Comparison of ENCODE assay signal across 8 cellular contexts in genomic region chr5:138503487-138504270, GRCh38. TPM values are rescaled to one million over a fixed set of nuclear protein-coding genes. Genes with fewer than 3 reads are reported as not detected.
DNase-seq lines count a peak whose midpoint lies in the region; ATAC-seq, FAIRE-seq and TF ChIP-seq lines count a peak whose summit lies in the region.

No MANE protein-coding gene starts in this region.

- no peak overlapping the region for H3K27ac Mint-ChIP-seq in activated CD4-positive, alpha-beta memory T cell treated with anti-CD3 and anti-CD28 coated beads for 36 hours
- H3K27ac Mint-ChIP-seq in neural progenitor cell, result no peak overlapping the region
- H3K27ac Mint-ChIP-seq in T-helper 2 cell treated with Interferon-gamma antibody and Interleukin-4, amounts not matched to agents 5 μg/mL and 100 μg/mL, for 36 hours, result no peak overlapping the region

- CTCF ChIA-PET in BJ (lab: Yijun Ruan, JAX), result interaction anchor here (0.5 to 7.1 kb wide), 25 partner anchors 9 to 330 kb away, joined by 3 to 123 read pairs (median 4); partner anchors contain the start of genes EGR1 and ETF1
- CTCF ChIA-PET in activated CD4-positive, alpha-beta memory T cell treated with anti-CD3 and anti-CD28 coated beads for 36 hours (lab: Charles Lee), result interaction anchor here (0.5 to 4.6 kb wide), 20 partner anchors 10 to 324 kb away, joined by 3 to 71 read pairs (median 4); partner anchors contain the start of genes EGR1, ETF1, KIF20A and REEP2

- H3K36me3 Mint-ChIP-seq in activated CD4-positive, alpha-beta memory T cell treated with anti-CD3 and anti-CD28 coated beads for 36 hours, result peaks cover 11% of the 10 kb centered on the region
- H3K36me3 Mint-ChIP-seq in neural progenitor cell, result peaks cover 5% of the 10 kb centered on the region
- H3K36me3 Mint-ChIP-seq in T-helper 2 cell treated with Interferon-gamma antibody and Interleukin-4, amounts not matched to agents 5 μg/mL and 100 μg/mL, for 36 hours (ENCODE audit: low read depth), result peaks cover 16% of the 10 kb centered on the region

- DNase-seq in BJ (ENCODE audit: low read depth) (no peak), GM12892 (ENCODE audit: insufficient read length) (no peak), NCI-H2107 treated with DMSO at 0.1 percent for 48 hours (lab: John Stamatoyannopoulos, UW; ENCODE audit: unreplicated experiment) (peak; percentile 25), foreskin keratinocyte (no peak), neural progenitor cell (ENCODE audit: low spot score) (peak; percentile 78)
- peak; percentile 39 for DNase-seq in activated CD4-positive, alpha-beta memory T cell treated with anti-CD3 and anti-CD28 coated beads for 36 hours
- no peak for DNase-seq in T-helper 2 cell treated with Interferon-gamma antibody and Interleukin-4, amounts not matched to agents 5 μg/mL and 100 μg/mL, for 36 hours (ENCODE audit: low spot score)

- no peak overlapping the region for H3K9ac ChIP-seq in neural progenitor cell

- H3K27ac ChIP-seq in foreskin keratinocyte (peak overlapping the region; percentile 5), neural progenitor cell (no peak overlapping the region)

- H3K9me3 Mint-ChIP-seq in activated CD4-positive, alpha-beta memory T cell treated with anti-CD3 and anti-CD28 coated beads for 36 hours, result no peaks in the 10 kb centered on the region
- no peaks in the 10 kb centered on the region for H3K9me3 Mint-ChIP-seq in neural progenitor cell
- no peaks in the 10 kb centered on the region for H3K9me3 Mint-ChIP-seq in T-helper 2 cell treated with Interferon-gamma antibody and Interleukin-4, amounts not matched to agents 5 μg/mL and 100 μg/mL, for 36 hours

- no peaks in the 10 kb centered on the region for H3K27me3 ChIP-seq in BJ (ENCODE audit: control insufficient read depth, insufficient read depth, low read length)
- H3K27me3 ChIP-seq in foreskin keratinocyte, result no peaks in the 10 kb centered on the region
- H3K27me3 ChIP-seq in neural progenitor cell, result no peaks in the 10 kb centered on the region

- H3K79me2 ChIP-seq in neural progenitor cell (ENCODE audit: low read depth), result no peaks in the 10 kb centered on the region

- FAIRE-seq in GM12892 (lab: Jason Lieb, UNC), result peak; percentile 67

- H2AFZ ChIP-seq in neural progenitor cell (replicated peaks), result no peak overlapping the region

- POLR2A ChIA-PET in BJ (lab: Charles Lee), result no interaction called here
- POLR2A ChIA-PET in activated CD4-positive, alpha-beta memory T cell treated with anti-CD3 and anti-CD28 coated beads for 36 hours (lab: Charles Lee), result interaction anchor here (0.7 to 1.0 kb wide), 2 partner anchors 38 to 193 kb away, joined by 3 to 4 read pairs; partner anchors contain the start of gene EGR1

- H3K4me2 ChIP-seq in neural progenitor cell, result no peak overlapping the region

- peaks cover 3% of the 10 kb centered on the region for H3K36me3 ChIP-seq in BJ (ENCODE audit: control insufficient read depth, insufficient read depth, low read length)
- no peaks in the 10 kb centered on the region for H3K36me3 ChIP-seq in neural progenitor cell

- no peak overlapping the region for H3K4me3 Mint-ChIP-seq in activated CD4-positive, alpha-beta memory T cell treated with anti-CD3 and anti-CD28 coated beads for 36 hours
- H3K4me3 Mint-ChIP-seq in neural progenitor cell, result peak overlapping the region; percentile 10
- H3K4me3 Mint-ChIP-seq in T-helper 2 cell treated with Interferon-gamma antibody and Interleukin-4, amounts not matched to agents 5 μg/mL and 100 μg/mL, for 36 hours, result no peak overlapping the region

- H4K20me1 ChIP-seq in neural progenitor cell (ENCODE audit: low read depth), result no peaks in the 10 kb centered on the region

- H3K4me3 ChIP-seq in BJ (ENCODE audit: low read depth, low read length) (no peak overlapping the region), neural progenitor cell (no peak overlapping the region)

- TF ChIP-seq CTCF in BJ (IDR thresholded peaks at IDR 0.05; ENCODE audit: insufficient read depth, low read depth, low read length) (peak; percentile 79), foreskin keratinocyte (conservative IDR thresholded peaks at IDR 0.05) (peak; percentile 90), neural progenitor cell (IDR thresholded peaks at IDR 0.05) (peak; percentile 70)

- intact Hi-C loops in activated CD4-positive, alpha-beta memory T cell treated with anti-CD3 and anti-CD28 coated beads for 36 hours (cut with micrococcal nuclease), result loop anchor here (1.0 kb wide), 3 partner anchors 39 to 323 kb away; no protein-coding TSS in a partner anchor

- H3K9me3 ChIP-seq in neural progenitor cell (ENCODE audit: low read depth), result no peaks in the 10 kb centered on the region

- H3K4me1 Mint-ChIP-seq in activated CD4-positive, alpha-beta memory T cell treated with anti-CD3 and anti-CD28 coated beads for 36 hours (ENCODE audit: low read depth), result no peaks in the 10 kb centered on the region
- H3K4me1 Mint-ChIP-seq in neural progenitor cell, result peaks cover 3% of the 10 kb centered on the region
- no peaks in the 10 kb centered on the region for H3K4me1 Mint-ChIP-seq in T-helper 2 cell treated with Interferon-gamma antibody and Interleukin-4, amounts not matched to agents 5 μg/mL and 100 μg/mL, for 36 hours (ENCODE audit: low read depth)

- peak; percentile 38 for ATAC-seq in foreskin keratinocyte
- no peak for ATAC-seq in HG03565 (IDR thresholded peaks at IDR 0.05; ENCODE audit: unreplicated experiment)

- H3F3A ChIP-seq in neural progenitor cell (ENCODE audit: low read depth), result peaks cover 29% of the 10 kb centered on the region

- peaks cover 24% of the 10 kb centered on the region for H3K4me1 ChIP-seq in foreskin keratinocyte
- no peaks in the 10 kb centered on the region for H3K4me1 ChIP-seq in neural progenitor cell

- H3K27me3 Mint-ChIP-seq in activated CD4-positive, alpha-beta memory T cell treated with anti-CD3 and anti-CD28 coated beads for 36 hours, result no peaks in the 10 kb centered on the region
- peaks cover 6% of the 10 kb centered on the region for H3K27me3 Mint-ChIP-seq in neural progenitor cell (ENCODE audit: insufficient read depth, low read depth)
- H3K27me3 Mint-ChIP-seq in T-helper 2 cell treated with Interferon-gamma antibody and Interleukin-4, amounts not matched to agents 5 μg/mL and 100 μg/mL, for 36 hours (ENCODE audit: low read depth), result no peaks in the 10 kb centered on the region

- no peak for TF ChIP-seq POLR2A in GM12892 (IDR thresholded peaks at IDR 0.05; ENCODE audit: low read depth, low read length)

RNA-seq across cellular contexts. Expression of gene EGR1, which starts 38.4 kb away (rescaled TPM):
- 4.7 and 5.4 TPM in 2 replicates for polyA plus RNA-seq in BJ (2011; rRNA removed)
- 8.9 and 12.4 TPM in 2 replicates for polyA minus RNA-seq in BJ (2011; rRNA and poly(A)+ RNA removed)
- 23.9 TPM for polyA plus RNA-seq in GM12892 (2012; ENCODE audit: missing spikeins)
- total RNA-seq in activated CD4-positive, alpha-beta memory T cell treated with anti-CD3 and anti-CD28 coated beads for 36 hours, result 10 to 100 TPM; 64.2 to 69.4 TPM
- 19.5 and 20.4 TPM in 2 replicates for total RNA-seq in foreskin keratinocyte
- 18.1 and 27.6 TPM in 2 replicates for polyA plus RNA-seq in foreskin keratinocyte
- 25.1 and 31.3 TPM in 2 replicates for total RNA-seq in neural progenitor cell (ENCODE audit: low replicate concordance)

RNA-seq across cellular contexts. Expression of gene ETF1, which starts 39.4 kb away (rescaled TPM):
- polyA plus RNA-seq in BJ (2011; rRNA removed), result 52.4 and 86.4 TPM in 2 replicates
- 41.4 and 43.1 TPM in 2 replicates for polyA minus RNA-seq in BJ (2011; rRNA and poly(A)+ RNA removed)
- polyA plus RNA-seq in GM12892 (2012; ENCODE audit: missing spikeins), result 59.5 TPM
- total RNA-seq in activated CD4-positive, alpha-beta memory T cell treated with anti-CD3 and anti-CD28 coated beads for 36 hours, result 100 to 1,000 TPM; 131 to 132 TPM
- total RNA-seq in foreskin keratinocyte, result 116 and 125 TPM in 2 replicates
- 57.1 and 69.2 TPM in 2 replicates for polyA plus RNA-seq in foreskin keratinocyte
- 85.5 and 116 TPM in 2 replicates for total RNA-seq in neural progenitor cell (ENCODE audit: low replicate concordance)

Comparison
In these comparisons a context has a peak if more than half of its experiments do, and no peak if none do; other contexts are left out.
1. DNase-seq: peak in NCI-H2107 treated with DMSO at 0.1 percent for 48 hours (single experiment), activated CD4-positive, alpha-beta memory T cell treated with anti-CD3 and anti-CD28 coated beads for 36 hours (single experiment) and neural progenitor cell (single experiment); none in BJ (single experiment), GM12892 (single experiment), foreskin keratinocyte (0 of 2) and T-helper 2 cell treated with Interferon-gamma antibody and Interleukin-4, amounts not matched to agents 5 μg/mL and 100 μg/mL, for 36 hours (single experiment).
2. Peak in every context shown above with its lines, with median percentiles within 50 percentile points of each other: CTCF ChIP-seq.